9 cellular contexts compared by ENCODE assay signal in genomic region chr7:70710011-70710480, GRCh38.
DNase-seq lines count a peak whose midpoint lies in the region; ATAC-seq, FAIRE-seq and TF ChIP-seq lines count a peak whose summit lies in the region.
"Had no signal": no experiment of that assay in that cellular context is flagged by ENCODE, and none has a peak within 500 bp of the region (broad histone marks: within the 10 kb centered on the region; RNA-seq: fewer than 3 reads in every experiment).

No MANE protein-coding gene starts in this region.

- peaks cover 93% of the 10 kb centered on the region for H4K20me1 ChIP-seq in neural cell (ENCODE audit: insufficient read depth)
- no peaks in the 10 kb centered on the region for H4K20me1 ChIP-seq in OCI-LY7 (ENCODE audit: insufficient read depth, low read length)

- H3K36me3 ChIP-seq in body of pancreas (replicated peaks in 1 of 2; ENCODE audit: insufficient read depth in 1 of 2, low read depth in 2 of 2) (no peaks in the 10 kb centered on the region), neural cell (ENCODE audit: insufficient read depth, low read length) (no peaks in the 10 kb centered on the region), OCI-LY7 (ENCODE audit: insufficient read depth, low read length) (peaks cover 9% of the 10 kb centered on the region)
- H3K36me3 ChIP-seq: stomach had no signal

- no peaks in the 10 kb centered on the region for H3K27me3 Mint-ChIP-seq in activated CD8-positive, alpha-beta T cell treated with anti-CD3 and anti-CD28 coated beads for 36 hours
- H3K27me3 Mint-ChIP-seq: activated B cell treated with CpG ODN at 0.5 μM for 24 hours had no signal

- H3K9ac ChIP-seq in neural cell (ENCODE audit: low read length): no peak overlapping the region

- H3K9me2 ChIP-seq in neural cell (ENCODE audit: insufficient read depth, low read length) (no peaks in the 10 kb centered on the region), OCI-LY7 (ENCODE audit: insufficient read depth, low read length) (no peaks in the 10 kb centered on the region)

- H3K4me1 ChIP-seq in body of pancreas: peaks cover 32% of the 10 kb centered on the region
- no peaks in the 10 kb centered on the region for H3K4me1 ChIP-seq in OCI-LY7 (ENCODE audit: insufficient read depth, low read length, poor library complexity, severe bottlenecking)

- FAIRE-seq in HTR-8/SVneo (lab: Jason Lieb, UNC): no peak

- peak; percentile 53 for DNase-seq in GM04504 (ENCODE audit: low read depth)
- DNase-seq in HTR-8/SVneo (ENCODE audit: insufficient read length, low spot score): peak; percentile 65
- DNase-seq in body of pancreas: peak in 1 of 4 donors; percentile 22
- no peak for DNase-seq in activated CD8-positive, alpha-beta T cell treated with anti-CD3 and anti-CD28 coated beads for 36 hours
- no peak for DNase-seq in OCI-LY7 (ENCODE audit: low spot score)
- no peak for DNase-seq in NCI-H1092 treated with DMSO at 0.1 percent for 48 hours (lab: John Stamatoyannopoulos, UW)
- DNase-seq: activated B cell treated with CpG ODN at 0.5 μM for 24 hours, stomach had no signal

- no TSS peak for BruUV-seq in OCI-LY7 (replicated peaks; lab: Mats Ljungman, UMichigan)

- CTCF ChIA-PET in activated CD8-positive, alpha-beta T cell treated with anti-CD3 and anti-CD28 coated beads for 36 hours (lab: Charles Lee): interaction anchor here (2.0 to 5.3 kb wide), 2 partner anchors 10 to 12 kb away, joined by 6 to 25 read pairs; no protein-coding TSS in a partner anchor
- CTCF ChIA-PET in OCI-LY7 (lab: Charles Lee; ENCODE audit: unreplicated experiment): no interaction called here

- H3K4me2 ChIP-seq in neural cell (ENCODE audit: low read length): no peak overlapping the region
- no peak overlapping the region for H3K4me2 ChIP-seq in OCI-LY7 (ENCODE audit: low read length)

- H3K9me3 ChIP-seq in body of pancreas: no peaks in the 10 kb centered on the region
- H3K9me3 ChIP-seq in neural cell (ENCODE audit: low read length): no peaks in the 10 kb centered on the region
- no peaks in the 10 kb centered on the region for H3K9me3 ChIP-seq in OCI-LY7 (ENCODE audit: low read length)

- H3K27me3 ChIP-seq in body of pancreas (no peaks in the 10 kb centered on the region), neural cell (ENCODE audit: insufficient read depth, low read depth, low read length) (no peaks in the 10 kb centered on the region)
- H3K27me3 ChIP-seq: stomach had no signal

- peak; percentile 78 for ATAC-seq in body of pancreas
- no peak for ATAC-seq in activated CD8-positive, alpha-beta T cell treated with anti-CD3 and anti-CD28 coated beads for 36 hours

- H2AFZ ChIP-seq in neural cell (ENCODE audit: low read depth, low read length): no peak overlapping the region
- H2AFZ ChIP-seq in OCI-LY7 (ENCODE audit: low read length): no peak overlapping the region

- no peak for TF ChIP-seq POLR2A in body of pancreas (IDR thresholded peaks at IDR 0.05)

- intact Hi-C loops in body of pancreas (cut with DNase I) (no loop called here), OCI-LY7 (cut with micrococcal nuclease; ENCODE audit: unreplicated experiment) (no loop called here)
- intact Hi-C loops in activated CD8-positive, alpha-beta T cell treated with anti-CD3 and anti-CD28 coated beads for 36 hours (cut with micrococcal nuclease): no loop called here

- H3K27ac ChIP-seq in body of pancreas (peak overlapping the region in 3 of 4 donors; percentile 36 to 56 (median 55)), neural cell (ENCODE audit: low read length) (no peak overlapping the region), OCI-LY7 (ENCODE audit: low read depth, low read length, poor library complexity, severe bottlenecking) (no peak overlapping the region)
- H3K27ac ChIP-seq: stomach had no signal

- TF ChIP-seq EP300 in neural cell (conservative IDR thresholded peaks at IDR 0.05; ENCODE audit: poor library complexity, severe bottlenecking): no peak

- H3K36me3 Mint-ChIP-seq in activated CD8-positive, alpha-beta T cell treated with anti-CD3 and anti-CD28 coated beads for 36 hours (ENCODE audit: low read depth): no peaks in the 10 kb centered on the region

- no peak for TF ChIP-seq RAD21 in neural cell (conservative IDR thresholded peaks at IDR 0.05)

- no peak for TF ChIP-seq CTCF in body of pancreas (IDR thresholded peaks at IDR 0.05)
- TF ChIP-seq CTCF in neural cell (IDR thresholded peaks at IDR 0.05; ENCODE audit: poor library complexity, severe bottlenecking): no peak
- TF ChIP-seq CTCF in activated CD8-positive, alpha-beta T cell treated with anti-CD3 and anti-CD28 coated beads for 36 hours (IDR thresholded peaks at IDR 0.05): no peak
- TF ChIP-seq CTCF in OCI-LY7 (conservative IDR thresholded peaks at IDR 0.05; ENCODE audit: low read length): no peak

- H3K4me3 Mint-ChIP-seq in activated CD8-positive, alpha-beta T cell treated with anti-CD3 and anti-CD28 coated beads for 36 hours: no peak overlapping the region
- H3K4me3 Mint-ChIP-seq: activated B cell treated with CpG ODN at 0.5 μM for 24 hours had no signal

- H3K4me3 ChIP-seq in body of pancreas (no peak overlapping the region), neural cell (ENCODE audit: low read length) (peak overlapping the region; percentile 52), OCI-LY7 (ENCODE audit: low read depth, low read length, poor library complexity, severe bottlenecking) (no peak overlapping the region)
- H3K4me3 ChIP-seq: stomach had no signal

- no peak overlapping the region for H3K27ac Mint-ChIP-seq in activated CD8-positive, alpha-beta T cell treated with anti-CD3 and anti-CD28 coated beads for 36 hours
- H3K27ac Mint-ChIP-seq: activated B cell treated with CpG ODN at 0.5 μM for 24 hours had no signal

- WGBS in body of pancreas, 2 donors: 62 to 69% methylated on average over 4 of the region's 4 CpGs

- H3F3A ChIP-seq in neural cell (ENCODE audit: insufficient read depth, low read length, poor library complexity, severe bottlenecking): peaks cover 13% of the 10 kb centered on the region

- peaks cover 3% of the 10 kb centered on the region for H3K4me1 Mint-ChIP-seq in activated CD8-positive, alpha-beta T cell treated with anti-CD3 and anti-CD28 coated beads for 36 hours (ENCODE audit: low read depth)
- H3K4me1 Mint-ChIP-seq: activated B cell treated with CpG ODN at 0.5 μM for 24 hours had no signal

- H3K9me3 Mint-ChIP-seq in activated CD8-positive, alpha-beta T cell treated with anti-CD3 and anti-CD28 coated beads for 36 hours: no peaks in the 10 kb centered on the region
- H3K9me3 Mint-ChIP-seq: activated B cell treated with CpG ODN at 0.5 μM for 24 hours had no signal

- H3K79me2 ChIP-seq in neural cell (replicated peaks; ENCODE audit: insufficient read depth, low read length): peaks cover 94% of the 10 kb centered on the region
- H3K79me2 ChIP-seq in OCI-LY7 (ENCODE audit: insufficient read depth, low read depth, low read length): no peaks in the 10 kb centered on the region

- POLR2A ChIA-PET in activated CD8-positive, alpha-beta T cell treated with anti-CD3 and anti-CD28 coated beads for 36 hours (lab: Charles Lee): no interaction called here
- POLR2A ChIA-PET in OCI-LY7 (lab: Charles Lee): interaction anchor here (0.7 kb wide), 1 partner anchor 635 kb away, joined by 3 read pairs; no protein-coding TSS in a partner anchor

TF ChIP-seq in neural cell, 6 proteins besides CTCF, POLR2A, EP300 and RAD21:
- no peak for TF ChIP-seq POLR2AphosphoS5 (IDR thresholded peaks at IDR 0.05)
- TF ChIP-seq TAF1 (IDR thresholded peaks at IDR 0.05; ENCODE audit: low read depth): no peak
- TF ChIP-seq MXI1 (conservative IDR thresholded peaks at IDR 0.05; ENCODE audit: poor library complexity, severe bottlenecking): no peak
- no peak for TF ChIP-seq EZH2 (IDR thresholded peaks at IDR 0.05; ENCODE audit: borderline replicate concordance, insufficient read depth, low read length, poor library complexity, severe bottlenecking)
- TF ChIP-seq SMC3 (conservative IDR thresholded peaks at IDR 0.05; ENCODE audit: poor library complexity): no peak
TF ChIP-seq in neural cell: peak in this region for 0.

Comparison
In these comparisons a context has a peak if more than half of its experiments do, and no peak if none do; other contexts are left out.
1. DNase-seq: peak in GM04504 (single experiment) and HTR-8/SVneo (single experiment); none in activated CD8-positive, alpha-beta T cell treated with anti-CD3 and anti-CD28 coated beads for 36 hours (single experiment), OCI-LY7 (single experiment) and NCI-H1092 treated with DMSO at 0.1 percent for 48 hours (single experiment).
2. H3K27ac ChIP-seq: peak in body of pancreas (3 of 4); none in neural cell (single experiment) and OCI-LY7 (single experiment).